Comparison of ENCODE assay signal across 15 cellular contexts in genomic region chr4:97845758-97846157, GRCh38.
DNase-seq lines count a peak whose midpoint lies in the region; ATAC-seq and TF ChIP-seq lines count a peak whose summit lies in the region.
"Had no signal": no experiment of that assay in that cellular context is flagged by ENCODE, and none has a peak within 500 bp of the region (broad histone marks: within the 10 kb centered on the region; RNA-seq: fewer than 3 reads in every experiment).

No MANE protein-coding gene starts in this region.

- H3K14ac ChIP-seq in H9 (ENCODE audit: insufficient read depth, low read length): no peak overlapping the region

- H3K27ac Mint-ChIP-seq in H9 (peak overlapping the region in 2 of 3 experiments; percentile 82 to 95; a peak in 5 of 7 replicates), WTC11 (peak overlapping the region; percentile 87)
- H3K27ac Mint-ChIP-seq: CD14-positive monocyte; CD8-positive, alpha-beta T cell had no signal

- H3K4me1 Mint-ChIP-seq in H9: peaks cover 22 to 25% of the 10 kb centered on the region in 2 experiments
- peaks cover 30% of the 10 kb centered on the region for H3K4me1 Mint-ChIP-seq in WTC11
- H3K4me1 Mint-ChIP-seq: CD14-positive monocyte had no signal

- no peaks in the 10 kb centered on the region for H3K36me3 ChIP-seq in iPS DF 6.9 (ENCODE audit: control insufficient read depth, insufficient read depth, low read length)

- H3K9ac ChIP-seq in H9 (ENCODE audit: extremely low read depth, insufficient read length, low read length): no peak overlapping the region

- CTCF ChIA-PET in WTC11 (lab: Charles Lee): no interaction called here

- H3K79me2 ChIP-seq in H9 (ENCODE audit: insufficient read depth, low read length): no peaks in the 10 kb centered on the region

- no peak overlapping the region for H3K4ac ChIP-seq in H9 (ENCODE audit: low read depth, low read length)

- H3K9me3 Mint-ChIP-seq in H9 (no peaks in the 10 kb centered on the region), WTC11 (peaks cover 10% of the 10 kb centered on the region; the same call in 1 of the 2 replicates)

- no peak overlapping the region for H4K5ac ChIP-seq in H9 (ENCODE audit: insufficient read length, low read depth, low read length)

- no peak overlapping the region for H3K4me2 ChIP-seq in H9 (ENCODE audit: insufficient read depth, insufficient read length, low read length)
- H3K4me2 ChIP-seq: A549 had no signal

- no peak overlapping the region for H2BK20ac ChIP-seq in H9 (ENCODE audit: low read depth, low read length, poor library complexity, severe bottlenecking)

- no peak for DNase-seq in H9
- no peak for DNase-seq in WTC11 (ENCODE audit: low spot score)
- peak; percentile 9 for DNase-seq in iPS DF 6.9 (ENCODE audit: low read depth, low spot score)
- DNase-seq in activated CD4-positive, alpha-beta T cell treated with anti-CD3 and anti-CD28 coated beads, Interleukin-2, amount 50 U/mL, for 48 hours: no peak
- no peak for DNase-seq in G401 (ENCODE audit: low spot score)
- DNase-seq in left ventricle myocardium superior: no peak
- DNase-seq in NCI-H345 (lab: John Stamatoyannopoulos, UW): no peak
- DNase-seq: CD8-positive, alpha-beta T cell; COR-L47; DMS153; DND-41; GF-D8 had no signal

- H4K8ac ChIP-seq in H9 (replicated peaks; ENCODE audit: insufficient read length, low read depth, low read length): no peak overlapping the region

- no peak overlapping the region for H3K4me3 ChIP-seq in iPS DF 6.9 (ENCODE audit: low read length)
- H3K4me3 ChIP-seq: A549 had no signal

- H3K27me3 Mint-ChIP-seq in H9 (ENCODE audit: low read depth) (no peaks in the 10 kb centered on the region), WTC11 (ENCODE audit: low read depth) (no peaks in the 10 kb centered on the region)

- H3K4me3 Mint-ChIP-seq in H9 (no peak overlapping the region; a peak in 1 of 5 replicates), WTC11 (no peak overlapping the region)
- H3K4me3 Mint-ChIP-seq: CD14-positive monocyte; CD8-positive, alpha-beta T cell had no signal

- no peak overlapping the region for H3K27ac ChIP-seq in H9 (ENCODE audit: insufficient read length, low read depth, low read length)
- H3K27ac ChIP-seq in iPS DF 6.9 (ENCODE audit: low read length): no peak overlapping the region
- H3K27ac ChIP-seq: A549 had no signal

- no peak overlapping the region for H3K56ac ChIP-seq in H9 (ENCODE audit: insufficient read length, low read depth, low read length)

- H2BK5ac ChIP-seq in H9 (ENCODE audit: insufficient read length, low read length): no peak overlapping the region

- in situ Hi-C loops in G401 (cut with HindIII; ENCODE audit: low sequenced_read_pairs): no loop called here

- TF ChIP-seq CTCF in H9 (conservative IDR thresholded peaks at IDR 0.05): no peak
- no peak for TF ChIP-seq CTCF in WTC11 (IDR thresholded peaks at IDR 0.05)

- ATAC-seq in WTC11: peak; percentile 94
- ATAC-seq in left ventricle myocardium superior: no peak
- ATAC-seq: A549; CD8-positive, alpha-beta T cell; HepG2 had no signal

- no peaks in the 10 kb centered on the region for H3K23me2 ChIP-seq in H9 (ENCODE audit: insufficient read length, low read depth, low read length, poor library complexity, severe bottlenecking)

- H3K36me3 Mint-ChIP-seq in H9 (ENCODE audit: insufficient read depth in 1 of 3, low read depth in 3 of 3) (peaks cover 0 to 12% (median 2%) of the 10 kb centered on the region in 3 experiments; a peak in 3 of 7 replicates), WTC11 (0 out of 2 replicates have a peak, but pooled peaks cover 4% of the 10 kb centered on the region)
- H3K36me3 Mint-ChIP-seq: CD14-positive monocyte; CD8-positive, alpha-beta T cell had no signal

- H2BK15ac ChIP-seq in H9 (ENCODE audit: low read depth, low read length): no peak overlapping the region

- H3K27me3 ChIP-seq in H9 (ENCODE audit: insufficient read depth, low read length): no peaks in the 10 kb centered on the region
- H3K27me3 ChIP-seq in iPS DF 6.9 (ENCODE audit: control insufficient read depth, insufficient read depth, low read length): no peaks in the 10 kb centered on the region

- no peaks in the 10 kb centered on the region for H3K4me1 ChIP-seq in H9 (ENCODE audit: insufficient read depth, low read length)
- H3K4me1 ChIP-seq in iPS DF 6.9 (ENCODE audit: control insufficient read depth, insufficient read depth, low read length): no peaks in the 10 kb centered on the region
- H3K4me1 ChIP-seq: A549 had no signal

- no peak overlapping the region for H4K91ac ChIP-seq in H9 (ENCODE audit: insufficient read length, low read depth, low read length)

- H2AFZ ChIP-seq in H9 (ENCODE audit: low read length): no peak overlapping the region

- intact Hi-C loops in left ventricle myocardium superior (cut with micrococcal nuclease): no loop called here

- H3K23ac ChIP-seq in H9 (ENCODE audit: insufficient read length, low read depth, low read length): no peak overlapping the region

- no peak overlapping the region for H3T11ph ChIP-seq in H9 (ENCODE audit: low read length)

- H2BK12ac ChIP-seq in H9 (ENCODE audit: insufficient read length, low read depth, low read length): no peak overlapping the region

- H3K79me1 ChIP-seq in H9 (ENCODE audit: insufficient read depth, low read depth, low read length, poor library complexity, severe bottlenecking): no peaks in the 10 kb centered on the region

- POLR2A ChIA-PET in WTC11 (lab: Charles Lee): no interaction called here

- no peak overlapping the region for H3K18ac ChIP-seq in H9 (ENCODE audit: insufficient read length, low read depth, low read length)

- no peaks in the 10 kb centered on the region for H4K20me1 ChIP-seq in H9 (ENCODE audit: control insufficient read depth, insufficient read depth, insufficient read length)

- H3K9me3 ChIP-seq in H9 (ENCODE audit: control insufficient read depth, low read depth, low read length): no peaks in the 10 kb centered on the region
- H3K9me3 ChIP-seq in iPS DF 6.9 (ENCODE audit: control insufficient read depth, insufficient read depth, low read length): no peaks in the 10 kb centered on the region
- H3K9me3 ChIP-seq: A549 had no signal

- H2BK120ac ChIP-seq in H9 (ENCODE audit: low read depth, low read length, poor library complexity, severe bottlenecking): no peak overlapping the region

- H2AK5ac ChIP-seq in H9 (ENCODE audit: insufficient read length, low read length): no peak overlapping the region

TF ChIP-seq in WTC11, 78 proteins besides CTCF, POLR2A, EP300 and RAD21:
- TF ChIP-seq NFE2L1 (CRISPR knock-in tag; IDR thresholded peaks at IDR 0.05) (no peak), OVOL2 (CRISPR knock-in tag; IDR thresholded peaks at IDR 0.05; ENCODE audit: borderline replicate concordance) (no peak), KAT7 (CRISPR knock-in tag; IDR thresholded peaks at IDR 0.05; ENCODE audit: borderline replicate concordance) (no peak), PREB (CRISPR knock-in tag; IDR thresholded peaks at IDR 0.05; ENCODE audit: borderline replicate concordance) (no peak), ATF3 (CRISPR knock-in tag; conservative IDR thresholded peaks at IDR 0.05) (no peak)
